1 cellular context compared by ENCODE assay signal in the genomic region with DNA sequence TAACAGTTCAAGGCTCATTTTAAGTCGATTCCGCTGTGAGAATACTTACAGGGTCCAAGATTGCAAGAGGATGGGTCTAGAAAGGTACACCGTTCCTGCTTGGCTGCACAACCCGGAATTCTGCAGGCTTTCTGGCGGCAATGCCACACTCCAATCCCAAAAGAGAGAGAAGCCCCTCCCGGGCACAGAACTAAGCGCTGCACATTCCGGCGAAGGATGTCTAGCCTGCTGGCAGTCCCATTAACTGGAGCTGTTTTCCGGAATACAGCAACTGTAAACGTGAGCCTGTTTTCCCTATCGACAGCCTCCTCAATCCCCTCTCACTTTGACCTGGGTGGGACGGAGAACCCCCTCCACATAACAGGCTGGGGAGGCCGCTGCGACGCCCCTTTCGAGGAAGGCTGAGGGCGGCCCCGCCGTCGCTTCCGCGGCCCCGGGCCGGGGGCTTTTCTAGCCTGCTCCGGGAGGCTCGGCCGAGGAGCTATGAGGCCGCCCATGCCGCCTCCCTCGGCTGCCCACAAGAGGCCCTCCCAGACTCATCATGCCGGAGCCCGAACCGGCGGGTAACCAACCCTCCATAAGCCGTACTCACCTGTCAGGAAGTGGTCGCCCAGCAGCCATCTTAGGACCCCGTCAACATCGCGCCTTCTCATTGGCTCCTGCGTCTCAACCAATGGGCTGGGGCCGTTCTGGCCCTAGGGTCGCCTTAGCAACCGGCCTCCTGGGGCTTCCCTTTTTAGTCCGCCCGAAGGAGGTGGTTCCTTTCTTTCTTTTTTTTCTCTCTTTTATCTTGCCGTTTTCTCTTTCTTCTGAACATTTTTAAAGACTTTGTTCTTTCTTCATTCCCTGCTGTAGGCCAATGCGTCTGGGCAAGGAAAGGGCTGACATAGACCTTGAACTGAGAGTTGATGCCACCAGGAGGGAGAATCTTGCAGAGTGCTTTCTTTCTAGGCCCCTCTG.
TF ChIP-seq lines count a peak whose summit lies in the region.

A gene (minus strand): TSS at position 647 of the 960 bp plus-strand sequence. CDS start 5,909 bp downstream, outside the sequence.

TF ChIP-seq in HEK293, 187 proteins besides CTCF, POLR2A, EP300 and RAD21 (continued from another document and continues in another):
- TF ChIP-seq ZNF76 (tag by site-specific recombination; IDR thresholded peaks at IDR 0.05; ENCODE audit: borderline replicate concordance, low read depth) (peak; percentile 51; the same call in 1 of the 2 replicates), KLF8 (tag by site-specific recombination; IDR thresholded peaks at IDR 0.05) (peak; percentile 51; the same call in 1 of the 2 replicates), YY1 (tag by site-specific recombination; IDR thresholded peaks at IDR 0.05) (peak; percentile 98), ZNF660 (tag by site-specific recombination; IDR thresholded peaks at IDR 0.05) (peak; percentile 64; the same call in 1 of the 2 replicates), ZFP37 (tag by site-specific recombination; IDR thresholded peaks at IDR 0.05) (no peak), SCRT2 (tag by site-specific recombination; IDR thresholded peaks at IDR 0.05) (peak; percentile 30; the same call in 1 of the 2 replicates), ZBTB7A (tag by site-specific recombination; IDR thresholded peaks at IDR 0.05; ENCODE audit: low read depth) (peak; percentile 87), ZNF335 (tag by site-specific recombination; conservative IDR thresholded peaks at IDR 0.05) (peak; percentile 95), ZEB2 (tag by site-specific recombination; IDR thresholded peaks at IDR 0.05) (peak; percentile 70; the same call in 1 of the 2 replicates), TCF7L2 (IDR thresholded peaks at IDR 0.05; ENCODE audit: borderline replicate concordance, low read depth, low read length) (peak; percentile 80; the same call in 1 of the 2 replicates), SP7 (tag by site-specific recombination; IDR thresholded peaks at IDR 0.05) (peak; percentile 77), ZBTB20 (tag by site-specific recombination; IDR thresholded peaks at IDR 0.05) (peak; percentile 71; the same call in 1 of the 2 replicates), ZNF24 (tag by site-specific recombination; IDR thresholded peaks at IDR 0.05) (no peak), ZNF423 (tag by site-specific recombination; IDR thresholded peaks at IDR 0.05) (no peak), ZNF324 (tag by site-specific recombination; IDR thresholded peaks at IDR 0.05) (peak; percentile 53; the same call in 1 of the 2 replicates), EGR2 (tag by site-specific recombination; IDR thresholded peaks at IDR 0.05; ENCODE audit: low read depth) (no peak), KLF9 (tag by site-specific recombination; IDR thresholded peaks at IDR 0.05; ENCODE audit: low read depth) (peak; percentile 30; the same call in 1 of the 2 replicates), ZIC2 (tag by site-specific recombination; IDR thresholded peaks at IDR 0.05) (peak; percentile 63), ZNF600 (tag by site-specific recombination; IDR thresholded peaks at IDR 0.05) (0 out of 2 replicates have a peak, but pooled peaks have one; percentile 24), ZNF501 (tag by site-specific recombination; IDR thresholded peaks at IDR 0.05) (peak; percentile 70; the same call in 1 of the 2 replicates)
- TF ChIP-seq, protein P1, sequence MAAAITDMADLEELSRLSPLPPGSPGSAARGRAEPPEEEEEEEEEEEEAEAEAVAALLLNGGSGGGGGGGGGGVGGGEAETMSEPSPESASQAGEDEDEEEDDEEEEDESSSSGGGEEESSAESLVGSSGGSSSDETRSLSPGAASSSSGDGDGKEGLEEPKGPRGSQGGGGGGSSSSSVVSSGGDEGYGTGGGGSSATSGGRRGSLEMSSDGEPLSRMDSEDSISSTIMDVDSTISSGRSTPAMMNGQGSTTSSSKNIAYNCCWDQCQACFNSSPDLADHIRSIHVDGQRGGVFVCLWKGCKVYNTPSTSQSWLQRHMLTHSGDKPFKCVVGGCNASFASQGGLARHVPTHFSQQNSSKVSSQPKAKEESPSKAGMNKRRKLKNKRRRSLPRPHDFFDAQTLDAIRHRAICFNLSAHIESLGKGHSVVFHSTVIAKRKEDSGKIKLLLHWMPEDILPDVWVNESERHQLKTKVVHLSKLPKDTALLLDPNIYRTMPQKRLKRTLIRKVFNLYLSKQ (tag by site-specific recombination; IDR thresholded peaks at IDR 0.05; ENCODE audit: borderline replicate concordance) = no peak
- TF ChIP-seq, protein P2, sequence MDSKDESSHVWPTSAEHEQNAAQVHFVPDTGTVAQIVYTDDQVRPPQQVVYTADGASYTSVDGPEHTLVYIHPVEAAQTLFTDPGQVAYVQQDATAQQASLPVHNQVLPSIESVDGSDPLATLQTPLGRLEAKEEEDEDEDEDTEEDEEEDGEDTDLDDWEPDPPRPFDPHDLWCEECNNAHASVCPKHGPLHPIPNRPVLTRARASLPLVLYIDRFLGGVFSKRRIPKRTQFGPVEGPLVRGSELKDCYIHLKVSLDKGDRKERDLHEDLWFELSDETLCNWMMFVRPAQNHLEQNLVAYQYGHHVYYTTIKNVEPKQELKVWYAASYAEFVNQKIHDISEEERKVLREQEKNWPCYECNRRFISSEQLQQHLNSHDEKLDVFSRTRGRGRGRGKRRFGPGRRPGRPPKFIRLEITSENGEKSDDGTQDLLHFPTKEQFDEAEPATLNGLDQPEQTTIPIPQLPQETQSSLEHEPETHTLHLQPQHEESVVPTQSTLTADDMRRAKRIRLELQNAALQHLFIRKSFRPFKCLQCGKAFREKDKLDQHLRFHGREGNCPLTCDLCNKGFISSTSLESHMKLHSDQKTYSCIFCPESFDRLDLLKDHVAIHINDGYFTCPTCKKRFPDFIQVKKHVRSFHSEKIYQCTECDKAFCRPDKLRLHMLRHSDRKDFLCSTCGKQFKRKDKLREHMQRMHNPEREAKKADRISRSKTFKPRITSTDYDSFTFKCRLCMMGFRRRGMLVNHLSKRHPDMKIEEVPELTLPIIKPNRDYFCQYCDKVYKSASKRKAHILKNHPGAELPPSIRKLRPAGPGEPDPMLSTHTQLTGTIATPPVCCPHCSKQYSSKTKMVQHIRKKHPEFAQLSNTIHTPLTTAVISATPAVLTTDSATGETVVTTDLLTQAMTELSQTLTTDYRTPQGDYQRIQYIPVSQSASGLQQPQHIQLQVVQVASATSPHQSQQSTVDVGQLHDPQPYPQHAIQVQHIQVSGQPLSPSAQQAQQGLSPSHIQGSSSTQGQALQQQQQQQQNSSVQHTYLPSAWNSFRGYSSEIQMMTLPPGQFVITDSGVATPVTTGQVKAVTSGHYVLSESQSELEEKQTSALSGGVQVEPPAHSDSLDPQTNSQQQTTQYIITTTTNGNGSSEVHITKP (tag by site-specific recombination; IDR thresholded peaks at IDR 0.05) = peak; percentile 71
- TF ChIP-seq, protein P3, sequence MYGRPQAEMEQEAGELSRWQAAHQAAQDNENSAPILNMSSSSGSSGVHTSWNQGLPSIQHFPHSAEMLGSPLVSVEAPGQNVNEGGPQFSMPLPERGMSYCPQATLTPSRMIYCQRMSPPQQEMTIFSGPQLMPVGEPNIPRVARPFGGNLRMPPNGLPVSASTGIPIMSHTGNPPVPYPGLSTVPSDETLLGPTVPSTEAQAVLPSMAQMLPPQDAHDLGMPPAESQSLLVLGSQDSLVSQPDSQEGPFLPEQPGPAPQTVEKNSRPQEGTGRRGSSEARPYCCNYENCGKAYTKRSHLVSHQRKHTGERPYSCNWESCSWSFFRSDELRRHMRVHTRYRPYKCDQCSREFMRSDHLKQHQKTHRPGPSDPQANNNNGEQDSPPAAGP (tag by site-specific recombination; IDR thresholded peaks at IDR 0.05) = peak; percentile 56; the same call in 1 of the 2 replicates
- TF ChIP-seq, protein P4, sequence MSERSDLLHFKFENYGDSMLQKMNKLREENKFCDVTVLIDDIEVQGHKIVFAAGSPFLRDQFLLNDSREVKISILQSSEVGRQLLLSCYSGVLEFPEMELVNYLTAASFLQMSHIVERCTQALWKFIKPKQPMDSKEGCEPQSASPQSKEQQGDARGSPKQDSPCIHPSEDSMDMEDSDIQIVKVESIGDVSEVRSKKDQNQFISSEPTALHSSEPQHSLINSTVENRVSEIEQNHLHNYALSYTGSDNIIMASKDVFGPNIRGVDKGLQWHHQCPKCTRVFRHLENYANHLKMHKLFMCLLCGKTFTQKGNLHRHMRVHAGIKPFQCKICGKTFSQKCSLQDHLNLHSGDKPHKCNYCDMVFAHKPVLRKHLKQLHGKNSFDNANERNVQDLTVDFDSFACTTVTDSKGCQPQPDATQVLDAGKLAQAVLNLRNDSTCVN (tag by site-specific recombination; optimal IDR thresholded peaks at IDR 0.05) = peak; percentile 31
- TF ChIP-seq, protein P5, sequence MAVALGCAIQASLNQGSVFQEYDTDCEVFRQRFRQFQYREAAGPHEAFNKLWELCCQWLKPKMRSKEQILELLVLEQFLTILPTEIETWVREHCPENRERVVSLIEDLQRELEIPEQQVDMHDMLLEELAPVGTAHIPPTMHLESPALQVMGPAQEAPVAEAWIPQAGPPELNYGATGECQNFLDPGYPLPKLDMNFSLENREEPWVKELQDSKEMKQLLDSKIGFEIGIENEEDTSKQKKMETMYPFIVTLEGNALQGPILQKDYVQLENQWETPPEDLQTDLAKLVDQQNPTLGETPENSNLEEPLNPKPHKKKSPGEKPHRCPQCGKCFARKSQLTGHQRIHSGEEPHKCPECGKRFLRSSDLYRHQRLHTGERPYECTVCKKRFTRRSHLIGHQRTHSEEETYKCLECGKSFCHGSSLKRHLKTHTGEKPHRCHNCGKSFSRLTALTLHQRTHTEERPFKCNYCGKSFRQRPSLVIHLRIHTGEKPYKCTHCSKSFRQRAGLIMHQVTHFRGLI (tag by site-specific recombination; IDR thresholded peaks at IDR 0.05) = peak; percentile 73; the same call in 1 of the 2 replicates
- TF ChIP-seq, protein P6, sequence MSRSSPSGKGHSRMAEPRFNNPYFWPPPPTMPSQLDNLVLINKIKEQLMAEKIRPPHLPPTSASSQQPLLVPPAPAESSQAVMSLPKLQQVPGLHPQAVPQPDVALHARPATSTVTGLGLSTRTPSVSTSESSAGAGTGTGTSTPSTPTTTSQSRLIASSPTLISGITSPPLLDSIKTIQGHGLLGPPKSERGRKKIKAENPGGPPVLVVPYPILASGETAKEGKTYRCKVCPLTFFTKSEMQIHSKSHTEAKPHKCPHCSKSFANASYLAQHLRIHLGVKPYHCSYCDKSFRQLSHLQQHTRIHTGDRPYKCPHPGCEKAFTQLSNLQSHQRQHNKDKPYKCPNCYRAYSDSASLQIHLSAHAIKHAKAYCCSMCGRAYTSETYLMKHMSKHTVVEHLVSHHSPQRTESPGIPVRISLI (tag by site-specific recombination; IDR thresholded peaks at IDR 0.05) = peak; percentile 88
- TF ChIP-seq, protein P7, sequence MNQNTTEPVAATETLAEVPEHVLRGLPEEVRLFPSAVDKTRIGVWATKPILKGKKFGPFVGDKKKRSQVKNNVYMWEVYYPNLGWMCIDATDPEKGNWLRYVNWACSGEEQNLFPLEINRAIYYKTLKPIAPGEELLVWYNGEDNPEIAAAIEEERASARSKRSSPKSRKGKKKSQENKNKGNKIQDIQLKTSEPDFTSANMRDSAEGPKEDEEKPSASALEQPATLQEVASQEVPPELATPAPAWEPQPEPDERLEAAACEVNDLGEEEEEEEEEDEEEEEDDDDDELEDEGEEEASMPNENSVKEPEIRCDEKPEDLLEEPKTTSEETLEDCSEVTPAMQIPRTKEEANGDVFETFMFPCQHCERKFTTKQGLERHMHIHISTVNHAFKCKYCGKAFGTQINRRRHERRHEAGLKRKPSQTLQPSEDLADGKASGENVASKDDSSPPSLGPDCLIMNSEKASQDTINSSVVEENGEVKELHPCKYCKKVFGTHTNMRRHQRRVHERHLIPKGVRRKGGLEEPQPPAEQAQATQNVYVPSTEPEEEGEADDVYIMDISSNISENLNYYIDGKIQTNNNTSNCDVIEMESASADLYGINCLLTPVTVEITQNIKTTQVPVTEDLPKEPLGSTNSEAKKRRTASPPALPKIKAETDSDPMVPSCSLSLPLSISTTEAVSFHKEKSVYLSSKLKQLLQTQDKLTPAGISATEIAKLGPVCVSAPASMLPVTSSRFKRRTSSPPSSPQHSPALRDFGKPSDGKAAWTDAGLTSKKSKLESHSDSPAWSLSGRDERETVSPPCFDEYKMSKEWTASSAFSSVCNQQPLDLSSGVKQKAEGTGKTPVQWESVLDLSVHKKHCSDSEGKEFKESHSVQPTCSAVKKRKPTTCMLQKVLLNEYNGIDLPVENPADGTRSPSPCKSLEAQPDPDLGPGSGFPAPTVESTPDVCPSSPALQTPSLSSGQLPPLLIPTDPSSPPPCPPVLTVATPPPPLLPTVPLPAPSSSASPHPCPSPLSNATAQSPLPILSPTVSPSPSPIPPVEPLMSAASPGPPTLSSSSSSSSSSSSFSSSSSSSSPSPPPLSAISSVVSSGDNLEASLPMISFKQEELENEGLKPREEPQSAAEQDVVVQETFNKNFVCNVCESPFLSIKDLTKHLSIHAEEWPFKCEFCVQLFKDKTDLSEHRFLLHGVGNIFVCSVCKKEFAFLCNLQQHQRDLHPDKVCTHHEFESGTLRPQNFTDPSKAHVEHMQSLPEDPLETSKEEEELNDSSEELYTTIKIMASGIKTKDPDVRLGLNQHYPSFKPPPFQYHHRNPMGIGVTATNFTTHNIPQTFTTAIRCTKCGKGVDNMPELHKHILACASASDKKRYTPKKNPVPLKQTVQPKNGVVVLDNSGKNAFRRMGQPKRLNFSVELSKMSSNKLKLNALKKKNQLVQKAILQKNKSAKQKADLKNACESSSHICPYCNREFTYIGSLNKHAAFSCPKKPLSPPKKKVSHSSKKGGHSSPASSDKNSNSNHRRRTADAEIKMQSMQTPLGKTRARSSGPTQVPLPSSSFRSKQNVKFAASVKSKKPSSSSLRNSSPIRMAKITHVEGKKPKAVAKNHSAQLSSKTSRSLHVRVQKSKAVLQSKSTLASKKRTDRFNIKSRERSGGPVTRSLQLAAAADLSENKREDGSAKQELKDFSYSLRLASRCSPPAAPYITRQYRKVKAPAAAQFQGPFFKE (tag by site-specific recombination; IDR thresholded peaks at IDR 0.05; ENCODE audit: borderline replicate concordance) = no peak
- TF ChIP-seq, protein P8, sequence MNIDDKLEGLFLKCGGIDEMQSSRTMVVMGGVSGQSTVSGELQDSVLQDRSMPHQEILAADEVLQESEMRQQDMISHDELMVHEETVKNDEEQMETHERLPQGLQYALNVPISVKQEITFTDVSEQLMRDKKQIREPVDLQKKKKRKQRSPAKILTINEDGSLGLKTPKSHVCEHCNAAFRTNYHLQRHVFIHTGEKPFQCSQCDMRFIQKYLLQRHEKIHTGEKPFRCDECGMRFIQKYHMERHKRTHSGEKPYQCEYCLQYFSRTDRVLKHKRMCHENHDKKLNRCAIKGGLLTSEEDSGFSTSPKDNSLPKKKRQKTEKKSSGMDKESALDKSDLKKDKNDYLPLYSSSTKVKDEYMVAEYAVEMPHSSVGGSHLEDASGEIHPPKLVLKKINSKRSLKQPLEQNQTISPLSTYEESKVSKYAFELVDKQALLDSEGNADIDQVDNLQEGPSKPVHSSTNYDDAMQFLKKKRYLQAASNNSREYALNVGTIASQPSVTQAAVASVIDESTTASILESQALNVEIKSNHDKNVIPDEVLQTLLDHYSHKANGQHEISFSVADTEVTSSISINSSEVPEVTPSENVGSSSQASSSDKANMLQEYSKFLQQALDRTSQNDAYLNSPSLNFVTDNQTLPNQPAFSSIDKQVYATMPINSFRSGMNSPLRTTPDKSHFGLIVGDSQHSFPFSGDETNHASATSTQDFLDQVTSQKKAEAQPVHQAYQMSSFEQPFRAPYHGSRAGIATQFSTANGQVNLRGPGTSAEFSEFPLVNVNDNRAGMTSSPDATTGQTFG (tag by site-specific recombination; IDR thresholded peaks at IDR 0.05; ENCODE audit: borderline replicate concordance) = no peak
- TF ChIP-seq, protein P9, sequence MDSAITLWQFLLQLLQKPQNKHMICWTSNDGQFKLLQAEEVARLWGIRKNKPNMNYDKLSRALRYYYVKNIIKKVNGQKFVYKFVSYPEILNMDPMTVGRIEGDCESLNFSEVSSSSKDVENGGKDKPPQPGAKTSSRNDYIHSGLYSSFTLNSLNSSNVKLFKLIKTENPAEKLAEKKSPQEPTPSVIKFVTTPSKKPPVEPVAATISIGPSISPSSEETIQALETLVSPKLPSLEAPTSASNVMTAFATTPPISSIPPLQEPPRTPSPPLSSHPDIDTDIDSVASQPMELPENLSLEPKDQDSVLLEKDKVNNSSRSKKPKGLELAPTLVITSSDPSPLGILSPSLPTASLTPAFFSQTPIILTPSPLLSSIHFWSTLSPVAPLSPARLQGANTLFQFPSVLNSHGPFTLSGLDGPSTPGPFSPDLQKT (IDR thresholded peaks at IDR 0.05; ENCODE audit: borderline replicate concordance, low read depth, low read length) = no peak
